Comparison of ENCODE assay signal across 14 cellular contexts in the genomic region with DNA sequence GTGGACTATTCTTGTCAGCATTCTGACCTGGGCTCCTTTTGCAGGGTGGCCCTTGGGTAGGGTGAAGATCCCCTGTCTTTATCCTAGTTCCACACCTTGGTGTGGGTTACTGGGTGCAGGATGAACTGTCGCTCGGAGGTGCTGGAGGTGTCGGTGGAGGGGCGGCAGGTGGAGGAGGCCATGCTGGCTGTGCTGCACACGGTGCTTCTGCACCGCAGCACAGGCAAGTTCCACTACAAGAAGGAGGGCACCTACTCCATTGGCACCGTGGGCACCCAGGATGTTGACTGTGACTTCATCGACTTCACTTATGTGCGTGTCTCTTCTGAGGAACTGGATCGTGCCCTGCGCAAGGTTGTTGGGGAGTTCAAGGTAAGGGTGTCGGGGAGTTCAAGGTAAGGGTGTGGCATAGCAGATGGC. TPM values are rescaled to one million over a fixed set of nuclear protein-coding genes. Genes with fewer than 3 reads are reported as not detected.
DNase-seq lines count a peak whose midpoint lies in the region; ATAC-seq and TF ChIP-seq lines count a peak whose summit lies in the region.
"Had no signal": no experiment of that assay in that cellular context is flagged by ENCODE, and none has a peak within 500 bp of the region (broad histone marks: within the 10 kb centered on the region; RNA-seq: fewer than 3 reads in every experiment).

No MANE protein-coding gene starts in this region.

- H3K27me3 Mint-ChIP-seq in activated CD4-positive, alpha-beta T cell treated with anti-CD3 and anti-CD28 coated beads, Interleukin-2, amount 10 ng/mL, durations not matched to agents 7 days and 5 days, result no peaks in the 10 kb centered on the region

- no peaks in the 10 kb centered on the region for H3K9me3 ChIP-seq in breast epithelium
- no peaks in the 10 kb centered on the region for H3K9me3 ChIP-seq in prostate gland
- no peaks in the 10 kb centered on the region for H3K9me3 ChIP-seq in testis
- H3K9me3 ChIP-seq: A549, esophagus squamous epithelium had no signal

- H3K27me3 ChIP-seq in HL-60 (ENCODE audit: insufficient read depth, poor library complexity, severe bottlenecking), result no peaks in the 10 kb centered on the region
- no peaks in the 10 kb centered on the region for H3K27me3 ChIP-seq in breast epithelium
- H3K27me3 ChIP-seq in prostate gland (replicated peaks; ENCODE audit: insufficient read depth), result no peaks in the 10 kb centered on the region
- H3K27me3 ChIP-seq in testis, result no peaks in the 10 kb centered on the region
- H3K27me3 ChIP-seq: esophagus squamous epithelium had no signal

- peak overlapping the region; percentile 75 for H3K27ac Mint-ChIP-seq in activated CD4-positive, alpha-beta T cell treated with anti-CD3 and anti-CD28 coated beads, Interleukin-2, amount 10 ng/mL, durations not matched to agents 7 days and 5 days

- TF ChIP-seq CTCF in HL-60 (IDR thresholded peaks at IDR 0.05; ENCODE audit: insufficient read depth, low read length) (no peak), breast epithelium (IDR thresholded peaks at IDR 0.05) (no peak), prostate gland (IDR thresholded peaks at IDR 0.05) (no peak), testis (IDR thresholded peaks at IDR 0.05) (no peak)

- ATAC-seq in HG02759 (IDR thresholded peaks at IDR 0.05; ENCODE audit: unreplicated experiment) (no peak), HG02588 (IDR thresholded peaks at IDR 0.05; ENCODE audit: unreplicated experiment) (no peak)
- ATAC-seq: A549, K562 had no signal

- DNase-seq in activated CD4-positive, alpha-beta T cell treated with anti-CD3 and anti-CD28 coated beads, Interleukin-2, amount 10 ng/mL, durations not matched to agents 7 days and 5 days, result peak; percentile 20
- no peak for DNase-seq in activated CD4-positive, alpha-beta T cell treated with anti-CD3 and anti-CD28 coated beads for 4 hours
- DNase-seq in HL-60 (ENCODE audit: low read depth in 1 of 2, low spot score in 1 of 2), result no peak
- DNase-seq in breast epithelium (ENCODE audit: low spot score in 2 of 2), result no peak
- no peak for DNase-seq in prostate gland (ENCODE audit: low spot score)
- no peak for DNase-seq in testis
- DNase-seq: dermis blood vessel endothelial cell; esophagus squamous epithelium; hippocampal formation; stimulated activated CD4-positive, alpha-beta T cell treated with anti-CD3 and anti-CD28 coated beads, Interleukin-4, amount 100 ng/mL, for 4 hours had no signal

- TF ChIP-seq POLR2A in breast epithelium (IDR thresholded peaks at IDR 0.05) (no peak), prostate gland (IDR thresholded peaks at IDR 0.05) (no peak), testis (IDR thresholded peaks at IDR 0.05) (no peak)

- H3K4me3 Mint-ChIP-seq in activated CD4-positive, alpha-beta T cell treated with anti-CD3 and anti-CD28 coated beads, Interleukin-2, amount 10 ng/mL, durations not matched to agents 7 days and 5 days, result peak overlapping the region; percentile 6

- H3K4me3 ChIP-seq in HL-60 (replicated peaks; ENCODE audit: insufficient read depth, low read length) (no peak overlapping the region), breast epithelium (no peak overlapping the region), prostate gland (no peak overlapping the region), testis (no peak overlapping the region)
- H3K4me3 ChIP-seq: A549, esophagus squamous epithelium, K562 had no signal

- CTCF ChIA-PET in activated CD4-positive, alpha-beta T cell treated with anti-CD3 and anti-CD28 coated beads, Interleukin-2, amount 10 ng/mL, durations not matched to agents 7 days and 5 days (lab: Charles Lee), result interaction anchor here (0.6 to 10.5 kb wide), 5 partner anchors 11 to 300 kb away, joined by 3 to 206 read pairs (median 3); no protein-coding TSS in a partner anchor

- H3K4me1 ChIP-seq in breast epithelium (peaks cover 0 to 12% of the 10 kb centered on the region in 2 donors), prostate gland (replicated peaks) (peaks cover 13% of the 10 kb centered on the region), testis (peaks cover 32% of the 10 kb centered on the region)

- H3K4me1 Mint-ChIP-seq in activated CD4-positive, alpha-beta T cell treated with anti-CD3 and anti-CD28 coated beads, Interleukin-2, amount 10 ng/mL, durations not matched to agents 7 days and 5 days, result peaks cover 49% of the 10 kb centered on the region

- 88% methylated on average over 12 of the region's 12 CpGs for WGBS in prostate gland
- WGBS in testis, 2 donors, result 82 to 94% methylated on average over 6 to 12 of the region's 12 CpGs

- intact Hi-C loops in breast epithelium (cut with DNase I; ENCODE audit: low total_unique reads) (no loop called here), prostate gland (cut with DNase I) (no loop called here), testis (cut with DNase I; ENCODE audit: low total_unique reads) (no loop called here)

- H3K36me3 ChIP-seq in breast epithelium, result no peaks in the 10 kb centered on the region
- H3K36me3 ChIP-seq in prostate gland, result peaks cover 0 to 9% of the 10 kb centered on the region in 2 donors
- H3K36me3 ChIP-seq in testis (ENCODE audit: low read depth, missing control alignments), result no peaks in the 10 kb centered on the region

- POLR2A ChIA-PET in activated CD4-positive, alpha-beta T cell treated with anti-CD3 and anti-CD28 coated beads, Interleukin-2, amount 10 ng/mL, durations not matched to agents 7 days and 5 days (lab: Charles Lee), result no interaction called here

- no peaks in the 10 kb centered on the region for H3K9me3 Mint-ChIP-seq in activated CD4-positive, alpha-beta T cell treated with anti-CD3 and anti-CD28 coated beads, Interleukin-2, amount 10 ng/mL, durations not matched to agents 7 days and 5 days

- H3K27ac ChIP-seq in HL-60 (replicated peaks) (peak overlapping the region; percentile 56), breast epithelium (peak overlapping the region; percentile 33 to 56), prostate gland (peak overlapping the region; percentile 45 to 61), testis (peak overlapping the region in 1 of 2 donors; percentile 35)
- H3K27ac ChIP-seq: A549, esophagus squamous epithelium had no signal

- H3K36me3 Mint-ChIP-seq in activated CD4-positive, alpha-beta T cell treated with anti-CD3 and anti-CD28 coated beads, Interleukin-2, amount 10 ng/mL, durations not matched to agents 7 days and 5 days (ENCODE audit: low read depth), result peaks cover 25% of the 10 kb centered on the region

RNA-seq across cellular contexts. Expression of gene ATG101, which starts 3.8 kb away (rescaled TPM):
- 10 to 100 TPM; 28.3 to 30.4 TPM for total RNA-seq in activated CD4-positive, alpha-beta T cell treated with anti-CD3 and anti-CD28 coated beads, Interleukin-2, amount 10 ng/mL, durations not matched to agents 7 days and 5 days
- total RNA-seq in breast epithelium (10 to 100 TPM; 35.0 to 54.2 (median 39.7) TPM), prostate gland (10 to 100 TPM; 60.0 to 64.1 TPM), testis (10 to 100 TPM; 52.6 to 64.5 TPM)
- 64.5 TPM for polyA plus RNA-seq in testis (ENCODE audit: insufficient read depth, low read depth, low replicate concordance)

RNA-seq across cellular contexts. Expression of gene SMIM41, which starts 6.0 kb away (rescaled TPM):
- not detected for total RNA-seq in activated CD4-positive, alpha-beta T cell treated with anti-CD3 and anti-CD28 coated beads, Interleukin-2, amount 10 ng/mL, durations not matched to agents 7 days and 5 days
- total RNA-seq in breast epithelium (1 to 10 TPM in 1 of 3 donors, not detected in 2; 1.3 TPM), prostate gland (10 to 100 TPM in 1 of 2 donors, 1 to 10 TPM in 1; 7.5 to 30.2 TPM), testis (10 to 100 TPM; 15.6 to 21.7 TPM)
- 2.6 TPM for polyA plus RNA-seq in testis (ENCODE audit: insufficient read depth, low read depth, low replicate concordance)
- total RNA-seq: dermis blood vessel endothelial cell, K562 had no signal
- polyA plus RNA-seq: A549, K562 had no signal

RNA-seq across cellular contexts. Expression of gene NR4A1, which starts 22.3 kb away (rescaled TPM):
- 1 to 10 TPM; 2.1 to 2.7 TPM for total RNA-seq in activated CD4-positive, alpha-beta T cell treated with anti-CD3 and anti-CD28 coated beads, Interleukin-2, amount 10 ng/mL, durations not matched to agents 7 days and 5 days
- total RNA-seq in breast epithelium, result 100 to 1,000 TPM in 1 of 3 donors, 10 to 100 TPM in 2; 35.7 to 154 (median 66.2) TPM
- total RNA-seq in prostate gland, result 100 to 1,000 TPM in 1 of 2 donors, 10 to 100 TPM in 1; 85.1 to 125 TPM
- 10 to 100 TPM; 55.1 to 88.5 TPM for total RNA-seq in testis
- 41.5 TPM for polyA plus RNA-seq in testis (ENCODE audit: insufficient read depth, low read depth, low replicate concordance)

Comparison
In these comparisons a context has a peak if more than half of its experiments do, and no peak if none do; other contexts are left out.
1. RNA of gene NR4A1, which starts 22.3 kb away (total RNA-seq): 85.1 to 125 TPM in prostate gland, 55.1 to 88.5 TPM in testis and 35.7 to 154 TPM in breast epithelium; 2.1 to 2.7 TPM in activated CD4-positive, alpha-beta T cell treated with anti-CD3 and anti-CD28 coated beads, Interleukin-2, amount 10 ng/mL, durations not matched to agents 7 days and 5 days; every median in the first group is over 4 times any median in the second.